Comparison of ENCODE assay signal across 10 cellular contexts in the genomic region with DNA sequence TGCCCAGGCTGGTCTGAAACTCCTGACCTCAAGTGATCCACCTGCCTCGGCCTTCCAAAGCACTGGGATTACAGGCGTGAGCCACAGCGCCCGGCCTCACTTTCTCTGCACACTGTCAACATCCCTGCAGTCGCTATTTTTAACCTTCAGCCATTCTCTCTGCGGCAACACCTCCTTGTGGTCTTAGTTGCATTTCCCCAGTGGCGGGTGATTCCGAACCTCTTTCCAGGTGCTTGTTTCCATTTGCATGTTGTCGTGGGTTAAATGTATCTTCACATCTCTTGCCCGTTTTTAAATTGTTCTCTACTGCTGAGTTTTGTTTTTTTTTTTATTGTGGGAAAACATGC. TPM values are rescaled to one million over a fixed set of nuclear protein-coding genes. Genes with fewer than 3 reads are reported as not detected.
DNase-seq lines count a peak whose midpoint lies in the region; ATAC-seq and TF ChIP-seq lines count a peak whose summit lies in the region.
"Had no signal": no experiment of that assay in that cellular context is flagged by ENCODE, and none has a peak within 500 bp of the region (broad histone marks: within the 10 kb centered on the region; RNA-seq: fewer than 3 reads in every experiment).

No MANE protein-coding gene starts in this region.

- peaks cover 17% of the 10 kb centered on the region for H3K27me3 Mint-ChIP-seq in activated T-helper 17 cell treated with anti-CD3 and anti-CD28 coated beads, Interleukin-2, amount 50 U/mL, for 72 hours
- H3K27me3 Mint-ChIP-seq in naive thymus-derived CD8-positive, alpha-beta T cell = peaks cover 9 to 33% (median 17%) of the 10 kb centered on the region in 5 donors

- H3K36me3 ChIP-seq in mammary epithelial cell (ENCODE audit: insufficient read depth, low read length) = no peaks in the 10 kb centered on the region

- no peaks in the 10 kb centered on the region for H3K9me3 Mint-ChIP-seq in activated T-helper 17 cell treated with anti-CD3 and anti-CD28 coated beads, Interleukin-2, amount 50 U/mL, for 72 hours
- no peaks in the 10 kb centered on the region for H3K9me3 Mint-ChIP-seq in naive thymus-derived CD8-positive, alpha-beta T cell

- no peaks in the 10 kb centered on the region for H3K79me2 ChIP-seq in mammary epithelial cell (ENCODE audit: insufficient read depth, low read length)

- no peak overlapping the region for H3K27ac ChIP-seq in mammary epithelial cell (ENCODE audit: insufficient read depth, low read depth, low read length)

- no TSS peak for BruUV-seq in mammary epithelial cell (replicated peaks; lab: Mats Ljungman, UMichigan)

- peak overlapping the region; percentile 52 for H3K4me3 Mint-ChIP-seq in activated T-helper 17 cell treated with anti-CD3 and anti-CD28 coated beads, Interleukin-2, amount 50 U/mL, for 72 hours
- H3K4me3 Mint-ChIP-seq in naive thymus-derived CD8-positive, alpha-beta T cell = peak overlapping the region; percentile 8 to 75 (median 41)

- 94% methylated on average over 10 of the region's 10 CpGs for WGBS in mammary epithelial cell (ENCODE audit: low coverage, missing lambda C conversion rate)

- intact Hi-C loops in mammary epithelial cell (cut with micrococcal nuclease) = loop anchor here (5.0 kb wide), 1 partner anchor 118 kb away; a partner anchor contains a TSS

- in situ Hi-C loops in G401 (cut with HindIII; ENCODE audit: low sequenced_read_pairs) = no loop called here
- in situ Hi-C loops in mammary epithelial cell (cut with MboI; ENCODE audit: low sequenced_read_pairs in 2 of 2) = no loop called here

- no peak overlapping the region for H3K4me2 ChIP-seq in mammary epithelial cell (ENCODE audit: insufficient read depth, low read depth, low read length)

- CTCF ChIA-PET in mammary epithelial cell (lab: Charles Lee; ENCODE audit: low non-redundant PET) = no interaction called here

- peaks cover 4% of the 10 kb centered on the region for H3K4me1 ChIP-seq in mammary epithelial cell (ENCODE audit: insufficient read depth, low read length)

- peaks cover 23% of the 10 kb centered on the region for H3K4me1 Mint-ChIP-seq in activated T-helper 17 cell treated with anti-CD3 and anti-CD28 coated beads, Interleukin-2, amount 50 U/mL, for 72 hours
- peaks cover 6 to 23% (median 20%) of the 10 kb centered on the region in 4 donors for H3K4me1 Mint-ChIP-seq in naive thymus-derived CD8-positive, alpha-beta T cell

- no peak for TF ChIP-seq CTCF in mammary epithelial cell (conservative IDR thresholded peaks at IDR 0.05 in 1 of 2, IDR thresholded peaks at IDR 0.05 in 1 of 2; ENCODE audit: extremely low read depth in 1 of 2, insufficient read depth in 1 of 2, low read depth in 1 of 2, low read length in 2 of 2)

- no peak overlapping the region for H3K9ac ChIP-seq in mammary epithelial cell (ENCODE audit: insufficient read depth, low read length)

- H3K27me3 ChIP-seq in mammary epithelial cell (ENCODE audit: insufficient read depth, low read length) = no peaks in the 10 kb centered on the region

- H3K4me3 ChIP-seq in Jurkat, Clone E6-1 (ENCODE audit: low read length) = no peak overlapping the region
- no peak overlapping the region for H3K4me3 ChIP-seq in mammary epithelial cell (replicated peaks in 1 of 3; ENCODE audit: insufficient read depth in 1 of 3, low read depth in 2 of 3, low read length in 3 of 3)

- dilution Hi-C loops in mammary epithelial cell (cut with HindIII; ENCODE audit: low sequenced_read_pairs) = no loop called here

- H4K20me1 ChIP-seq in mammary epithelial cell (ENCODE audit: insufficient read depth, low read length) = no peaks in the 10 kb centered on the region

- DNase-seq in G401 (ENCODE audit: low spot score) = peak; percentile 54
- peak; percentile 36 for DNase-seq in Jurkat, Clone E6-1 (ENCODE audit: low read depth, low spot score)
- DNase-seq in naive thymus-derived CD8-positive, alpha-beta T cell = no peak
- no peak for DNase-seq in HK-2 (ENCODE audit: unreplicated experiment)
- DNase-seq in NCI-H1436 (lab: John Stamatoyannopoulos, UW) = no peak
- no peak for DNase-seq in mammary epithelial cell
- DNase-seq: activated gamma-delta T cell treated with Interleukin-2 at 50 U/mL for 16 hours, NCI-H1092 treated with DMSO at 0.1 percent for 48 hours had no signal

- POLR2A ChIA-PET in naive thymus-derived CD8-positive, alpha-beta T cell (lab: Charles Lee) = interaction anchor here (1.0 kb wide), 1 partner anchor 194 kb away, joined by 5 read pairs; no protein-coding TSS in a partner anchor

- ATAC-seq in activated T-helper 17 cell treated with anti-CD3 and anti-CD28 coated beads, Interleukin-2, amount 50 U/mL, for 72 hours (replicated peaks) = peak; percentile 53
- peak; percentile 49 to 69 for ATAC-seq in naive thymus-derived CD8-positive, alpha-beta T cell
- no peak for ATAC-seq in HG02571 (IDR thresholded peaks at IDR 0.05; ENCODE audit: unreplicated experiment)

- no peak overlapping the region for H2AFZ ChIP-seq in mammary epithelial cell (ENCODE audit: low read depth, low read length)

- H3K27ac Mint-ChIP-seq in activated T-helper 17 cell treated with anti-CD3 and anti-CD28 coated beads, Interleukin-2, amount 50 U/mL, for 72 hours = peak overlapping the region; percentile 65
- H3K27ac Mint-ChIP-seq in naive thymus-derived CD8-positive, alpha-beta T cell = peak overlapping the region in 3 of 10 donors; percentile 23 to 67 (median 32)

- peaks cover 15% of the 10 kb centered on the region for H3K36me3 Mint-ChIP-seq in activated T-helper 17 cell treated with anti-CD3 and anti-CD28 coated beads, Interleukin-2, amount 50 U/mL, for 72 hours (ENCODE audit: low read depth)
- peaks cover 0 to 12% (median 6%) of the 10 kb centered on the region in 3 donors for H3K36me3 Mint-ChIP-seq in naive thymus-derived CD8-positive, alpha-beta T cell

- no peaks in the 10 kb centered on the region for H3K9me3 ChIP-seq in mammary epithelial cell (replicated peaks; ENCODE audit: insufficient read depth, low read length)

RNA-seq across cellular contexts. Expression of a gene that starts 2.2 kb away (rescaled TPM):
- not detected in 2 replicates for total RNA-seq in G401 (2014; rRNA removed; shearing (Covaris generic))
- polyA plus RNA-seq in Jurkat, Clone E6-1 (2012; ENCODE audit: insufficient read depth, insufficient read length) = not detected
- total RNA-seq in activated T-helper 17 cell treated with anti-CD3 and anti-CD28 coated beads, Interleukin-2, amount 50 U/mL, for 72 hours = not detected
- total RNA-seq in naive thymus-derived CD8-positive, alpha-beta T cell = not detected
- not detected for polyA plus RNA-seq in naive thymus-derived CD8-positive, alpha-beta T cell
- total RNA-seq in mammary epithelial cell = not detected
- not detected for polyA plus RNA-seq in mammary epithelial cell
- not detected for polyA minus RNA-seq in mammary epithelial cell

RNA-seq across cellular contexts. Expression of a gene that starts 4.5 kb away (rescaled TPM):
- total RNA-seq in G401 (2014; rRNA removed; shearing (Covaris generic)) = not detected in 2 replicates
- polyA plus RNA-seq in Jurkat, Clone E6-1 (2012; ENCODE audit: insufficient read depth, insufficient read length) = not detected
- total RNA-seq in activated T-helper 17 cell treated with anti-CD3 and anti-CD28 coated beads, Interleukin-2, amount 50 U/mL, for 72 hours = not detected
- not detected for total RNA-seq in naive thymus-derived CD8-positive, alpha-beta T cell
- polyA plus RNA-seq in naive thymus-derived CD8-positive, alpha-beta T cell = not detected
- not detected for total RNA-seq in mammary epithelial cell
- polyA plus RNA-seq in mammary epithelial cell = not detected
- not detected for polyA minus RNA-seq in mammary epithelial cell

RNA-seq across cellular contexts. Expression of a gene that starts 7.9 kb away (rescaled TPM):
- not detected in 2 replicates for total RNA-seq in G401 (2014; rRNA removed; shearing (Covaris generic))
- polyA plus RNA-seq in Jurkat, Clone E6-1 (2012; ENCODE audit: insufficient read depth, insufficient read length) = not detected
- 1 to 10 TPM in 1 of 2 donors, under 1 TPM in 1; 0.48 to 3.8 TPM for total RNA-seq in activated T-helper 17 cell treated with anti-CD3 and anti-CD28 coated beads, Interleukin-2, amount 50 U/mL, for 72 hours
- total RNA-seq in naive thymus-derived CD8-positive, alpha-beta T cell = 1 to 10 TPM; 1.2 to 1.4 TPM
- not detected for polyA plus RNA-seq in naive thymus-derived CD8-positive, alpha-beta T cell
- 1 to 10 TPM in 1 of 2 donors, not detected in 1; 1.3 TPM for total RNA-seq in mammary epithelial cell
- polyA plus RNA-seq in mammary epithelial cell = not detected
- polyA minus RNA-seq in mammary epithelial cell = not detected

RNA-seq across cellular contexts. Expression of a gene that starts 13.5 kb away (rescaled TPM):
- total RNA-seq in G401 (2014; rRNA removed; shearing (Covaris generic)) = 1.1 and 3.6 TPM in 2 replicates
- 8.3 TPM for polyA plus RNA-seq in Jurkat, Clone E6-1 (2012; ENCODE audit: insufficient read depth, insufficient read length)
- 10 to 100 TPM; 14.7 to 25.8 TPM for total RNA-seq in activated T-helper 17 cell treated with anti-CD3 and anti-CD28 coated beads, Interleukin-2, amount 50 U/mL, for 72 hours
- total RNA-seq in naive thymus-derived CD8-positive, alpha-beta T cell = 10 to 100 TPM; 55.0 to 55.2 TPM
- polyA plus RNA-seq in naive thymus-derived CD8-positive, alpha-beta T cell = 10 to 100 TPM; 19.8 to 38.6 (median 25.3) TPM
- 1 to 10 TPM; 1.0 to 4.4 TPM for total RNA-seq in mammary epithelial cell
- 1.4 TPM for polyA plus RNA-seq in mammary epithelial cell
- polyA minus RNA-seq in mammary epithelial cell = not detected

RNA-seq across cellular contexts. Expression of a gene that starts 52.9 kb away (rescaled TPM):
- total RNA-seq in G401 (2014; rRNA removed; shearing (Covaris generic)) = 34.8 and 39.3 TPM in 2 replicates
- 29.4 TPM for polyA plus RNA-seq in Jurkat, Clone E6-1 (2012; ENCODE audit: insufficient read depth, insufficient read length)
- 10 to 100 TPM; 37.8 to 55.6 TPM for total RNA-seq in activated T-helper 17 cell treated with anti-CD3 and anti-CD28 coated beads, Interleukin-2, amount 50 U/mL, for 72 hours
- 10 to 100 TPM; 48.9 to 54.7 TPM for total RNA-seq in naive thymus-derived CD8-positive, alpha-beta T cell
- 10 to 100 TPM in 1 of 3 donors, 1 to 10 TPM in 2; 3.5 to 19.8 (median 6.7) TPM for polyA plus RNA-seq in naive thymus-derived CD8-positive, alpha-beta T cell
- 10 to 100 TPM; 20.8 to 41.4 TPM for total RNA-seq in mammary epithelial cell
- polyA plus RNA-seq in mammary epithelial cell = 15.6 TPM
- 18.6 TPM for polyA minus RNA-seq in mammary epithelial cell

Comparison
In these comparisons a context has a peak if more than half of its experiments do, and no peak if none do; other contexts are left out.
1. DNase-seq: peak in G401 (single experiment) and Jurkat, Clone E6-1 (single experiment); none in naive thymus-derived CD8-positive, alpha-beta T cell (0 of 10), HK-2 (single experiment), NCI-H1436 (single experiment) and mammary epithelial cell (single experiment).